Comparison of ENCODE assay signal across 17 cellular contexts in genomic region chr10:4107328-4107851, GRCh38.
"Had no signal": no experiment of that assay in that cellular context is flagged by ENCODE, and none has a peak within 500 bp of the region (broad histone marks: within the 10 kb centered on the region; RNA-seq: fewer than 3 reads in every experiment).

No MANE protein-coding gene starts in this region.

- H2AFZ ChIP-seq: hepatocyte had no signal

- H3K27ac ChIP-seq: adrenal gland, coronary artery, gastroesophageal sphincter, hepatocyte, psoas muscle had no signal

- H3K27me3 ChIP-seq: adrenal gland, gastroesophageal sphincter, hepatocyte had no signal

- H3K4me3 ChIP-seq: adrenal gland, coronary artery, gastroesophageal sphincter, hepatocyte, psoas muscle had no signal

- H3K4me2 ChIP-seq: hepatocyte had no signal

- FAIRE-seq: urothelium cell line had no signal

- ATAC-seq: activated T-helper 17 cell treated with anti-CD3 and anti-CD28 coated beads, Interleukin-2, amount 50 U/mL, for 72 hours; gastroesophageal sphincter; psoas muscle; stimulated activated naive CD8-positive, alpha-beta T cell treated with anti-CD3 and anti-CD28 coated beads, Interleukin-15, Interleukin-2, amounts not matched to agents 100 U/mL and 50 U/mL, for 24 hours; WTC11 had no signal

- DNase-seq: activated CD4-positive, alpha-beta T cell treated with anti-CD3 and anti-CD28 coated beads for 48 hours; activated CD8-positive, alpha-beta memory T cell treated with anti-CD3 and anti-CD28 coated beads for 24 hours; activated naive CD4-positive, alpha-beta T cell treated with anti-CD3 and anti-CD28 coated beads for 36 hours; adrenal gland; effector CD8-positive, alpha-beta T cell; mesendoderm; psoas muscle; stimulated activated CD4-positive, alpha-beta T cell treated with anti-CD3 and anti-CD28 coated beads, Interleukin-4, amount 100 ng/mL, for 1 hour; stimulated activated CD8-positive, alpha-beta memory T cell treated with anti-CD3 and anti-CD28 coated beads, Interleukin-4, amount 100 ng/mL, for 48 hours; stimulated activated naive CD8-positive, alpha-beta T cell treated with anti-CD3 and anti-CD28 coated beads, Interleukin-15, Interleukin-2, amounts not matched to agents 100 U/mL and 50 U/mL, for 24 hours; T-helper 9 cell had no signal

- H3K36me3 ChIP-seq: adrenal gland, gastroesophageal sphincter had no signal

- H3K4me1 ChIP-seq: adrenal gland, gastroesophageal sphincter, psoas muscle had no signal

- H3K9me3 ChIP-seq: adrenal gland, gastroesophageal sphincter, psoas muscle had no signal

- H3K79me2 ChIP-seq: hepatocyte had no signal
